Comparison of ENCODE assay signal across 9 cellular contexts in the genomic region with DNA sequence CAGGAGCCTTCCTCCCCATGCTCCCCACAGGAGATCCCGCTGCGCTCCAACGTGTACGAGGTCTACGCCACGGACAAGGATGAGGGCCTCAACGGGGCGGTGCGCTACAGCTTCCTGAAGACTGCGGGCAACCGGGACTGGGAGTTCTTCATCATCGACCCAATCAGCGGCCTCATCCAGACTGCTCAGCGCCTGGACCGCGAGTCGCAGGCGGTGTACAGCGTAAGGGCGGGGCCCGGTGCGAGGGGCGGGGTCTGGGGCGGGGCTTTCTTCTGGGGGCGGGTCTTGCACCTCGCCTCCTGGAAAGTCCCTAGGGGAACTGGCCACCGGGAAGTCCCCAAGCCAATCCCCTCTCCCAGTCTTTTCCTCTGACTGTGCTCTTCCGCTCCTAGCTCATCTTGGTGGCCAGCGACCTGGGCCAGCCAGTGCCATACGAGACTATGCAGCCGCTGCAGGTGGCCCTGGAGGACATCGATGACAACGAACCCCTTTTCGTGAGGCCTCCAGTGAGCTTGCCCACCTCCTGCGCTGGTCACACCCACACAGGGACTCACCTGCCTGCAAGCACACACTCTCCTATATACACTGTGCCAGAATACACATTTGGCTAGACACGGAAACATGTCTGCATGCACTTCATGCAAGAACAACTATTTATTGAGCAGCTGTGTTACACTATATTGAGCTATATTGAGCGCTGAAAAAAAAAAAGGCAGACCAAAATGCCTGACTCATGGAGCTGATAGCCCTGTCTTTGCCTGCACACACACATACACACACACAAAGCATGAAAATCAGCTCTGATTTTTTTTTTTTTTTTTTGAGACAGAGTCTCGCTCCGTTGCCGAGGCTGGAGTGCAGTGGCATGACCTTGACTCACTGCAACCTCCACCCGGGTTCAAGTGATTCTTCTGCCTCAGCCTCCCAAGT. TPM values are rescaled to one million over a fixed set of nuclear protein-coding genes. Genes with fewer than 3 reads are reported as not detected.
DNase-seq lines count a peak whose midpoint lies in the region; ATAC-seq and TF ChIP-seq lines count a peak whose summit lies in the region.
"Had no signal": no experiment of that assay in that cellular context is flagged by ENCODE, and none has a peak within 500 bp of the region (broad histone marks: within the 10 kb centered on the region; RNA-seq: fewer than 3 reads in every experiment).

No MANE protein-coding gene starts in this region.

- H3K27me3 ChIP-seq in HUES64 (ENCODE audit: insufficient read depth, low read length) (0 out of 2 replicates have a peak, but pooled peaks cover 8% of the 10 kb centered on the region), brain microvascular endothelial cell (replicated peaks) (peaks cover 6% of the 10 kb centered on the region), kidney epithelial cell (ENCODE audit: control insufficient read depth, insufficient read depth, low read length) (peaks cover 12% of the 10 kb centered on the region), spleen (replicated peaks in 1 of 7) (no peaks in the 10 kb centered on the region), prostate gland (replicated peaks; ENCODE audit: insufficient read depth) (no peaks in the 10 kb centered on the region)

- H3K27ac ChIP-seq in HUES64 (ENCODE audit: low read depth, low read length) = no peak overlapping the region
- H3K27ac ChIP-seq in brain microvascular endothelial cell = no peak overlapping the region
- H3K27ac ChIP-seq in spleen = peak overlapping the region in 2 of 8 donors; percentile 17 to 54
- no peak overlapping the region for H3K27ac ChIP-seq in prostate gland

- H3K9me3 Mint-ChIP-seq in glutamatergic neuron (ENCODE audit: unreplicated experiment) = peaks cover 4% of the 10 kb centered on the region

- H3K9me3 ChIP-seq in HUES64 (ENCODE audit: insufficient read depth, low read depth, low read length) = no peaks in the 10 kb centered on the region
- H3K9me3 ChIP-seq in spleen = no peaks in the 10 kb centered on the region
- no peaks in the 10 kb centered on the region for H3K9me3 ChIP-seq in prostate gland

- TF ChIP-seq POLR2A in spleen (IDR thresholded peaks at IDR 0.05) = no peak
- no peak for TF ChIP-seq POLR2A in prostate gland (IDR thresholded peaks at IDR 0.05)

- no peaks in the 10 kb centered on the region for H3K4me1 ChIP-seq in HUES64 (ENCODE audit: insufficient read depth, low read length)
- peaks cover 0 to 37% (median 24%) of the 10 kb centered on the region in 6 donors for H3K4me1 ChIP-seq in spleen
- H3K4me1 ChIP-seq in prostate gland (replicated peaks) = no peaks in the 10 kb centered on the region

- peaks cover 12% of the 10 kb centered on the region for H3K4me1 Mint-ChIP-seq in glutamatergic neuron (ENCODE audit: low read depth, unreplicated experiment)

- H3K27ac Mint-ChIP-seq in glutamatergic neuron (ENCODE audit: unreplicated experiment) = no peak overlapping the region

- WGBS in HUES64 = 85% methylated on average over 41 of the region's 41 CpGs
- WGBS in spleen, 5 donors = 48 to 64% (median 52%) methylated on average over 35 to 41 of the region's 41 CpGs
- WGBS in prostate gland = 38% methylated on average over 40 of the region's 41 CpGs

- DNase-seq in brain microvascular endothelial cell (peak; percentile 16), kidney epithelial cell (ENCODE audit: low read depth) (peak; percentile 10), spleen (peak; percentile 81), prostate gland (ENCODE audit: low spot score) (no peak), glutamatergic neuron (no peak)
- DNase-seq: effector memory CD4-positive, alpha-beta T cell; kidney had no signal

- peaks cover 14% of the 10 kb centered on the region for H3K27me3 Mint-ChIP-seq in glutamatergic neuron (ENCODE audit: unreplicated experiment)

- H3K36me3 ChIP-seq in HUES64 (ENCODE audit: insufficient read depth, low read length) (no peaks in the 10 kb centered on the region), brain microvascular endothelial cell (replicated peaks) (no peaks in the 10 kb centered on the region), kidney epithelial cell (ENCODE audit: control insufficient read depth, insufficient read depth, low read length) (no peaks in the 10 kb centered on the region), spleen (peaks cover 0 to 19% (median 0%) of the 10 kb centered on the region in 6 donors), prostate gland (no peaks in the 10 kb centered on the region)

- intact Hi-C loops in spleen (cut with DNase I; ENCODE audit: low total_unique reads) = no loop called here
- intact Hi-C loops in prostate gland (cut with DNase I) = no loop called here

- in situ Hi-C loops in brain microvascular endothelial cell (cut with HindIII; ENCODE audit: low pct_ligation_motif_present, low sequenced_read_pairs) = no loop called here

- TF ChIP-seq CTCF in brain microvascular endothelial cell (IDR thresholded peaks at IDR 0.05; ENCODE audit: low read depth, low read length, missing control alignments) (no peak), kidney epithelial cell (IDR thresholded peaks at IDR 0.05; ENCODE audit: insufficient read depth, low read length, poor library complexity, severe bottlenecking) (no peak), spleen (IDR thresholded peaks at IDR 0.05 in 8 of 11, conservative IDR thresholded peaks at IDR 0.05 in 3 of 11) (no peak), prostate gland (IDR thresholded peaks at IDR 0.05) (no peak), glutamatergic neuron (IDR thresholded peaks at IDR 0.05; ENCODE audit: partially characterized antibody, unreplicated experiment) (no peak)

- H3K4me3 ChIP-seq in HUES64 (ENCODE audit: low read length) (peak overlapping the region; percentile 27; the same call in 1 of the 2 replicates), brain microvascular endothelial cell (ENCODE audit: low read depth, low read length) (no peak overlapping the region), kidney epithelial cell (ENCODE audit: low read depth, low read length) (no peak overlapping the region), spleen (no peak overlapping the region), prostate gland (no peak overlapping the region)

- H3K4me3 Mint-ChIP-seq in glutamatergic neuron (ENCODE audit: unreplicated experiment) = no peak overlapping the region

- peaks cover 4% of the 10 kb centered on the region for H3K36me3 Mint-ChIP-seq in glutamatergic neuron (ENCODE audit: unreplicated experiment)

- H3K9ac ChIP-seq in HUES64 (ENCODE audit: low read depth, low read length) = no peak overlapping the region

- no peak for ATAC-seq in HG02623 (IDR thresholded peaks at IDR 0.05; ENCODE audit: unreplicated experiment)

RNA-seq across cellular contexts. Expression of a gene that starts 32.7 kb away (rescaled TPM):
- polyA plus RNA-seq in HUES64 (2013, experiment 1 of 2) = not detected
- polyA plus RNA-seq in HUES64 (2013, experiment 2 of 2) = 0.13 TPM
- 1.1 and 2.8 TPM in 2 replicates for total RNA-seq in kidney epithelial cell
- 100 to 1,000 TPM; 202 to 512 (median 313) TPM for total RNA-seq in spleen
- polyA plus RNA-seq in spleen = 10 to 100 TPM; 34.5 to 84.3 (median 50.4) TPM
- 10 to 100 TPM; 23.1 to 40.2 TPM for total RNA-seq in prostate gland
- total RNA-seq in glutamatergic neuron (ENCODE audit: unreplicated experiment) = 0.29 TPM

RNA-seq across cellular contexts. Expression of a gene that starts 45.0 kb away (rescaled TPM):
- polyA plus RNA-seq in HUES64 (2013, experiment 1 of 2) = 272 TPM
- polyA plus RNA-seq in HUES64 (2013, experiment 2 of 2) = 294 TPM
- total RNA-seq in kidney epithelial cell = 1,398 and 1,486 TPM in 2 replicates
- 1,000 to 10,000 TPM; 1,269 to 1,826 (median 1,507) TPM for total RNA-seq in spleen
- polyA plus RNA-seq in spleen = 100 to 1,000 TPM; 363 to 690 (median 437) TPM
- 1,000 to 10,000 TPM; 1,144 to 1,344 TPM for total RNA-seq in prostate gland
- total RNA-seq in glutamatergic neuron (ENCODE audit: unreplicated experiment) = 737 TPM

Comparison
In these comparisons a context has a peak if more than half of its experiments do, and no peak if none do; other contexts are left out.
1. DNase-seq: peak in brain microvascular endothelial cell (single experiment), kidney epithelial cell (single experiment) and spleen (single experiment); none in prostate gland (single experiment) and glutamatergic neuron (single experiment).